ENCODE assay signal across 17 cellular contexts in the genomic region with DNA sequence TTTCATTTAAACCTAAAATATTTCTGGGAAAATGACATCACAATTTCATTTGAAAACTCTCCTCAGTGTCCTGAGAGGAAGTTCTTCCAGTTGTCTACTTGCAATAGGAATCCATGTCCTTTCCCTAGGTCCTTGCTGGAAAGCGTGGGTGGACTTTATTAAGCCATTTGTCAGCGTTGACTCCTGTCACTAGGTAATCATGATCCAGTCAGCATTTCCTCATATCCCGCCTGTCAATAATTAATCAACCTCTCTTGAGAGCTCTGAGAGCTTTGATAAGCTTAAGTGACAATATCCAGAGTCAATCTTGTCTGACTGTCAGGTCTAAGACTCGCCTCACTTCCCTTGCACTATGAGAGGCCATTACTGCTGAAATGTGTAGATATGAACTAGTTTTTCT.
A peak's percentile ranks its signal among the peaks of the same experiment; 100 is the strongest.
DNase-seq lines count a peak whose midpoint lies in the region; ATAC-seq, FAIRE-seq and TF ChIP-seq lines count a peak whose summit lies in the region.
"Had no signal": no experiment of that assay in that cellular context is flagged by ENCODE, and none has a peak within 500 bp of the region (broad histone marks: within the 10 kb centered on the region; RNA-seq: fewer than 3 reads in every experiment).

No MANE protein-coding gene starts in this region.

- WGBS in A549 (ENCODE audit: missing lambda C conversion rate) = 75% methylated on average over 4 of the region's 4 CpGs
- WGBS in mesenchymal stem cell = 58% methylated on average over 3 of the region's 4 CpGs

- H3K27ac ChIP-seq in A549 (no peak overlapping the region), mesenchymal stem cell (ENCODE audit: low read length, poor library complexity, severe bottlenecking) (no peak overlapping the region)
- H3K27ac ChIP-seq: HL-60 had no signal

- H3K27ac Mint-ChIP-seq in T-helper 17 cell = no peak overlapping the region
- H3K27ac Mint-ChIP-seq: B cell; CD4-positive, alpha-beta T cell; HFFc6 had no signal

- H4K8ac ChIP-seq in mesenchymal stem cell (ENCODE audit: low read length) = no peak overlapping the region

- no peak overlapping the region for H2BK12ac ChIP-seq in mesenchymal stem cell (ENCODE audit: low read length in 2 of 2)

- H2AFZ ChIP-seq in mesenchymal stem cell (ENCODE audit: low read depth, low read length) = no peak overlapping the region

- TF ChIP-seq RAD21 in A549 (conservative IDR thresholded peaks at IDR 0.05 in 1 of 2, IDR thresholded peaks at IDR 0.05 in 1 of 2) = no peak

- H3K18ac ChIP-seq in mesenchymal stem cell (ENCODE audit: low read depth in 1 of 2, low read length in 2 of 2) = no peak overlapping the region

- no peak for TF ChIP-seq POLR2A in A549 (IDR thresholded peaks at IDR 0.05; ENCODE audit: low read length)

- H2BK120ac ChIP-seq in mesenchymal stem cell (ENCODE audit: low read depth, low read length) = no peak overlapping the region

- no peaks in the 10 kb centered on the region for H3K27me3 ChIP-seq in mesenchymal stem cell (ENCODE audit: control insufficient read depth in 1 of 2, insufficient read depth in 1 of 2, low read length in 2 of 2)

- DNase-seq in A549 (ENCODE audit: low read depth in 1 of 2, low spot score in 1 of 2) = peak in 1 of 2 experiments; percentile 7
- peak; percentile 10 for DNase-seq in HK-2 (ENCODE audit: unreplicated experiment)
- peak; percentile 43 for DNase-seq in epithelial cell of proximal tubule (ENCODE audit: low read depth)
- DNase-seq in mesenchymal stem cell = no peak
- no peak for DNase-seq in activated CD4-positive, alpha-beta T cell treated with anti-CD3 and anti-CD28 coated beads for 48 hours
- no peak for DNase-seq in T-helper 17 cell
- DNase-seq: 8988T; C1 segment of cervical spinal cord; CD4-positive, alpha-beta T cell; DMS79; HFFc6; IMR-90 had no signal

- H3K4me3 ChIP-seq in A549 (no peak overlapping the region), epithelial cell of proximal tubule (ENCODE audit: low read depth, low read length) (no peak overlapping the region), mesenchymal stem cell (ENCODE audit: insufficient read depth in 1 of 2, low read depth in 1 of 2, low read length in 2 of 2) (no peak overlapping the region)
- H3K4me3 ChIP-seq: GM12878 had no signal

- H3K4ac ChIP-seq in mesenchymal stem cell (ENCODE audit: low read depth in 1 of 2, low read length in 2 of 2) = no peak overlapping the region

- no peak overlapping the region for H3K23ac ChIP-seq in mesenchymal stem cell (ENCODE audit: low read length in 2 of 2)

- FAIRE-seq in A549 (lab: Jason Lieb, UNC) = no peak
- FAIRE-seq: GM12878 had no signal

- no peak overlapping the region for H2BK5ac ChIP-seq in mesenchymal stem cell (ENCODE audit: low read depth, low read length, poor library complexity, severe bottlenecking)

- H3K14ac ChIP-seq in mesenchymal stem cell (ENCODE audit: low read length in 2 of 2) = no peak overlapping the region

- H3K9ac ChIP-seq in mesenchymal stem cell (ENCODE audit: low read length) = peak overlapping the region; percentile 17

- no peak overlapping the region for H4K91ac ChIP-seq in mesenchymal stem cell (ENCODE audit: low read length)

- no peaks in the 10 kb centered on the region for H3K36me3 ChIP-seq in mesenchymal stem cell (ENCODE audit: control insufficient read depth in 1 of 2, insufficient read depth in 2 of 2, low read depth in 1 of 2, low read length in 2 of 2)

- no peak overlapping the region for H3K4me3 Mint-ChIP-seq in T-helper 17 cell
- H3K4me3 Mint-ChIP-seq: B cell; CD4-positive, alpha-beta T cell; HFFc6 had no signal

- H3K9me3 ChIP-seq in A549 = no peaks in the 10 kb centered on the region
- H3K9me3 ChIP-seq in mesenchymal stem cell (ENCODE audit: control insufficient read depth, low read length) = no peaks in the 10 kb centered on the region
- no peaks in the 10 kb centered on the region for H3K9me3 ChIP-seq in T-helper 17 cell (ENCODE audit: control insufficient read depth, low read length, poor library complexity, severe bottlenecking)

- no peaks in the 10 kb centered on the region for H3K36me3 Mint-ChIP-seq in T-helper 17 cell (ENCODE audit: low read depth)

- H3K4me1 ChIP-seq in A549 (peaks cover 17% of the 10 kb centered on the region), mesenchymal stem cell (ENCODE audit: control insufficient read depth, insufficient read depth, low read depth, low read length) (no peaks in the 10 kb centered on the region)

- no peak overlapping the region for H3K4me2 ChIP-seq in A549
- no peak overlapping the region for H3K4me2 ChIP-seq in mesenchymal stem cell (ENCODE audit: low read length, poor library complexity, severe bottlenecking)

- no peak for TF ChIP-seq EP300 in A549 (IDR thresholded peaks at IDR 0.05)

- H3K4me1 Mint-ChIP-seq in T-helper 17 cell = no peaks in the 10 kb centered on the region
- H3K4me1 Mint-ChIP-seq: B cell had no signal

- no peaks in the 10 kb centered on the region for H3K79me1 ChIP-seq in mesenchymal stem cell (replicated peaks; ENCODE audit: low read length, poor library complexity, severe bottlenecking)

- CTCF ChIA-PET in A549 (lab: Yijun Ruan, JAX) = no interaction called here

- TF ChIP-seq CTCF in A549 (IDR thresholded peaks at IDR 0.05) (no peak), epithelial cell of proximal tubule (conservative IDR thresholded peaks at IDR 0.05; ENCODE audit: low read depth, low read length) (no peak)

- H2BK15ac ChIP-seq in mesenchymal stem cell (ENCODE audit: low read depth, poor library complexity, severe bottlenecking) = no peak overlapping the region

- POLR2A ChIA-PET in A549 (lab: Yijun Ruan, JAX) = no interaction called here

- H3K27me3 Mint-ChIP-seq in T-helper 17 cell = peaks cover 19% of the 10 kb centered on the region

- no peak overlapping the region for H2AK5ac ChIP-seq in mesenchymal stem cell (ENCODE audit: low read length, severe bottlenecking)

- no peak for ATAC-seq in A549
- no peak for ATAC-seq in HG03520 (IDR thresholded peaks at IDR 0.05; ENCODE audit: unreplicated experiment)
- no peak for ATAC-seq in GM18498 (IDR thresholded peaks at IDR 0.05; ENCODE audit: unreplicated experiment)
- no peak for ATAC-seq in T-helper 17 cell
- ATAC-seq: GM12878 had no signal

TF ChIP-seq in A549, 52 proteins besides CTCF, POLR2A, EP300 and RAD21:
- TF ChIP-seq MAFK (IDR thresholded peaks at IDR 0.05; ENCODE audit: partially characterized antibody) (peak; percentile 2), SMC3 (IDR thresholded peaks at IDR 0.05) (no peak)
TF ChIP-seq in A549: peak in this region for 1.

Comparison
In these comparisons a context has a peak if more than half of its experiments do, and no peak if none do; other contexts are left out.
1. DNase-seq: peak in HK-2 (single experiment) and epithelial cell of proximal tubule (single experiment); none in mesenchymal stem cell (single experiment), activated CD4-positive, alpha-beta T cell treated with anti-CD3 and anti-CD28 coated beads for 48 hours (single experiment) and T-helper 17 cell (0 of 3).